Comparison of ENCODE assay signal across 26 cellular contexts in genomic region chr2:118489712-118490255, GRCh38.
"Had no signal": no experiment of that assay in that cellular context is flagged by ENCODE, and none has a peak within 500 bp of the region (broad histone marks: within the 10 kb centered on the region; RNA-seq: fewer than 3 reads in every experiment).

No MANE protein-coding gene starts in this region.

- H3K36me3 ChIP-seq: esophagus squamous epithelium, heart right ventricle, lower lobe of right lung, neural progenitor cell, prostate gland, right atrium auricular region, stomach, thyroid gland had no signal

- H3K4me1 Mint-ChIP-seq: memory B cell; naive thymus-derived CD4-positive, alpha-beta T cell; nephron had no signal

- H3K79me2 ChIP-seq: parathyroid adenoma had no signal

- H3K36me3 Mint-ChIP-seq: memory B cell, type B pancreatic cell had no signal

- H3K4me3 ChIP-seq: esophagus squamous epithelium, heart right ventricle, lower lobe of right lung, neural progenitor cell, prostate gland, right atrium auricular region, smooth muscle cell, stomach, thyroid gland had no signal

- ATAC-seq: heart right ventricle; left ventricle myocardium superior; lower lobe of right lung; naive thymus-derived CD4-positive, alpha-beta T cell; sciatic nerve had no signal

- H3K9me3 ChIP-seq: lower lobe of right lung, prostate gland, thyroid gland had no signal

- H3K9ac ChIP-seq: neural progenitor cell, parathyroid adenoma had no signal

- H3K27ac Mint-ChIP-seq: memory B cell; naive thymus-derived CD4-positive, alpha-beta T cell; nephron; neural progenitor cell; type B pancreatic cell had no signal

- H3K4me2 ChIP-seq: neural progenitor cell, smooth muscle cell had no signal

- H3K4me3 Mint-ChIP-seq: memory B cell; naive thymus-derived CD4-positive, alpha-beta T cell; nephron; neural progenitor cell; type B pancreatic cell had no signal

- H3K4me1 ChIP-seq: esophagus squamous epithelium, heart right ventricle, lower lobe of right lung, parathyroid adenoma, prostate gland, right atrium auricular region, stomach, thyroid gland had no signal

- DNase-seq: effector CD8-positive, alpha-beta T cell; esophagus squamous epithelium; foreskin melanocyte; glutamatergic neuron; heart right ventricle; hypothalamus; left ventricle myocardium superior; lower lobe of right lung; midbrain; naive thymus-derived CD4-positive, alpha-beta T cell; stimulated activated CD4-positive, alpha-beta T cell treated with anti-CD3 and anti-CD28 coated beads, Interleukin-12 subunit alpha, Interleukin-12 subunit beta, amount 100 ng/mL, for 4 hours; stimulated activated CD4-positive, alpha-beta T cell treated with anti-CD3 and anti-CD28 coated beads, Interleukin-1b, Interleukin-23, amount 100 ng/mL, for 48 hours; stimulated activated CD4-positive, alpha-beta T cell treated with anti-CD3 and anti-CD28 coated beads, Interleukin-4, amount 100 ng/mL, for 1 hour; stimulated activated CD8-positive, alpha-beta memory T cell treated with anti-CD3 and anti-CD28 coated beads, Interleukin-4, amount 100 ng/mL, for 48 hours; stimulated activated naive CD4-positive, alpha-beta T cell treated with Interleukin-2 at 50 U/mL for 16 hours; stomach; thyroid gland had no signal

- H3K27me3 ChIP-seq: esophagus squamous epithelium, right atrium auricular region, thyroid gland had no signal

- H3K27ac ChIP-seq: esophagus squamous epithelium, heart right ventricle, lower lobe of right lung, neural progenitor cell, parathyroid adenoma, prostate gland, right atrium auricular region, stomach, thyroid gland had no signal

- H2AFZ ChIP-seq: neural progenitor cell, parathyroid adenoma had no signal
